In the genomic region with DNA sequence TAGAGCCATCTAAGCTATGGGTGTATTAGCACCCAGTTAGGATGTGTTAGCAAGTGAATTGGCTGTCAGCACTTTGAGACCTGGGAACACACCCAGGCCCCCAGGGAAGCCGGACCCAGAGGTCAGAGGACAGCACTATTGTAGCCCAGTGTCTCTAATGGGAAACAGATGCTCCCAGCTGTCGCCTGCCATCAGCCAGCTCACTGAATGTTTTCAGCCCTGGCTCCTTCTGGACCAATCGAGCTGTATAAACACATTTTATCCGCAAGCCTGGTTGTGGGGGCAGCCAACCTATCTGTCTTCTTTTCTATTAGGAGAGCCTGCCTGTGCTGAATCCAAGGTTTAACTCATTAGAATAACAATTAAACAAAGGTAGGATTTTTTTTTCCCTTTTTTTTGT, we compare ENCODE assay signal across 12 cellular contexts. TPM values are rescaled to one million over a fixed set of nuclear protein-coding genes. Genes with fewer than 3 reads are reported as not detected.
DNase-seq lines count a peak whose midpoint lies in the region; ATAC-seq and TF ChIP-seq lines count a peak whose summit lies in the region.
"Had no signal": no experiment of that assay in that cellular context is flagged by ENCODE, and none has a peak within 500 bp of the region (broad histone marks: within the 10 kb centered on the region; RNA-seq: fewer than 3 reads in every experiment).

No MANE protein-coding gene starts in this region.

- DNase-seq in GM23248, result peak; percentile 39
- peak; percentile 80 for DNase-seq in SK-N-DZ (ENCODE audit: low spot score)
- DNase-seq in left cardiac atrium, result peak; percentile 61
- peak; percentile 44 to 64 for DNase-seq in psoas muscle
- no peak for DNase-seq in HT-29 (ENCODE audit: low spot score)
- no peak for DNase-seq in activated naive CD8-positive, alpha-beta T cell treated with anti-CD3 and anti-CD28 coated beads, Interleukin-2, amount 50 U/mL, for 24 hours
- DNase-seq in naive thymus-derived CD4-positive, alpha-beta T cell, result no peak
- DNase-seq in RWPE1 (ENCODE audit: low spot score), result no peak
- DNase-seq: foreskin melanocyte, KBM-7, pancreas had no signal

- H3K79me2 ChIP-seq in GM23248 (ENCODE audit: insufficient read depth), result no peaks in the 10 kb centered on the region

- CTCF ChIA-PET in naive thymus-derived CD4-positive, alpha-beta T cell (lab: Charles Lee), result no interaction called here
- CTCF ChIA-PET in RWPE1 (lab: Yijun Ruan, JAX), result no interaction called here

- peaks cover 19% of the 10 kb centered on the region for H3K27me3 Mint-ChIP-seq in activated naive CD8-positive, alpha-beta T cell treated with anti-CD3 and anti-CD28 coated beads, Interleukin-2, amount 50 U/mL, for 24 hours
- peaks cover 14 to 43% (median 20%) of the 10 kb centered on the region in 5 donors for H3K27me3 Mint-ChIP-seq in naive thymus-derived CD4-positive, alpha-beta T cell

- H3K27me3 ChIP-seq in GM23248 (replicated peaks; ENCODE audit: insufficient read depth) (no peaks in the 10 kb centered on the region), psoas muscle (ENCODE audit: insufficient read depth in 3 of 3, low read length in 2 of 3) (peaks cover under 1 to 10% (median 2%) of the 10 kb centered on the region in 3 donors)
- no peaks in the 10 kb centered on the region for H3K27me3 ChIP-seq in naive thymus-derived CD4-positive, alpha-beta T cell (ENCODE audit: control insufficient read depth in 2 of 2, insufficient read depth in 2 of 2, low read length in 2 of 2)
- H3K27me3 ChIP-seq: pancreas had no signal

- no peak for TF ChIP-seq CTCF in psoas muscle (IDR thresholded peaks at IDR 0.05)
- no peak for TF ChIP-seq CTCF in RWPE1 (conservative IDR thresholded peaks at IDR 0.05; ENCODE audit: low read depth)

- H3K4me1 ChIP-seq in GM23248 (ENCODE audit: insufficient read depth), result peaks cover 5% of the 10 kb centered on the region; the same call in 1 of the 2 replicates
- no peaks in the 10 kb centered on the region for H3K4me1 ChIP-seq in psoas muscle
- H3K4me1 ChIP-seq in naive thymus-derived CD4-positive, alpha-beta T cell (ENCODE audit: control insufficient read depth in 2 of 2, insufficient read depth in 2 of 2, low read length in 2 of 2), result no peaks in the 10 kb centered on the region
- H3K4me1 ChIP-seq: pancreas had no signal

- no peak overlapping the region for H3K9ac ChIP-seq in GM23248

- no peaks in the 10 kb centered on the region for H4K20me1 ChIP-seq in GM23248 (ENCODE audit: insufficient read depth)

- in situ Hi-C loops in GM23248 (cut with MboI), result no loop called here

- no peak overlapping the region for H2AFZ ChIP-seq in GM23248

- H3K9me3 ChIP-seq in GM23248 (ENCODE audit: low read depth), result no peaks in the 10 kb centered on the region
- no peaks in the 10 kb centered on the region for H3K9me3 ChIP-seq in psoas muscle
- no peaks in the 10 kb centered on the region for H3K9me3 ChIP-seq in naive thymus-derived CD4-positive, alpha-beta T cell (ENCODE audit: control insufficient read depth in 2 of 3, low read length in 3 of 3)
- H3K9me3 ChIP-seq: pancreas had no signal

- H3K9me3 Mint-ChIP-seq in activated naive CD8-positive, alpha-beta T cell treated with anti-CD3 and anti-CD28 coated beads, Interleukin-2, amount 50 U/mL, for 24 hours, result no peaks in the 10 kb centered on the region
- peaks cover 0 to 3% (median 0%) of the 10 kb centered on the region in 11 donors for H3K9me3 Mint-ChIP-seq in naive thymus-derived CD4-positive, alpha-beta T cell
- H3K9me3 Mint-ChIP-seq: stimulated activated naive CD8-positive, alpha-beta T cell treated with anti-CD3 and anti-CD28 coated beads, Interleukin-15, Interleukin-2, amounts not matched to agents 100 ng/mL and 50 ng/mL, for 24 hours had no signal

- H3K27ac ChIP-seq in GM23248, result no peak overlapping the region
- H3K27ac ChIP-seq in psoas muscle, result no peak overlapping the region
- no peak overlapping the region for H3K27ac ChIP-seq in naive thymus-derived CD4-positive, alpha-beta T cell (ENCODE audit: low read depth, low read length)
- no peak overlapping the region for H3K27ac ChIP-seq in RWPE1
- H3K27ac ChIP-seq: pancreas had no signal

- POLR2A ChIA-PET in naive thymus-derived CD4-positive, alpha-beta T cell (lab: Charles Lee), result no interaction called here
- POLR2A ChIA-PET in RWPE1 (lab: Yijun Ruan, JAX; ENCODE audit: low non-redundant PET), result no interaction called here

- no peaks in the 10 kb centered on the region for H3K36me3 ChIP-seq in GM23248 (ENCODE audit: low read depth)
- no peaks in the 10 kb centered on the region for H3K36me3 ChIP-seq in psoas muscle (ENCODE audit: insufficient read depth in 1 of 2, low read depth in 1 of 2)
- no peaks in the 10 kb centered on the region for H3K36me3 ChIP-seq in naive thymus-derived CD4-positive, alpha-beta T cell (ENCODE audit: control insufficient read depth in 2 of 3, insufficient read depth in 3 of 3, low read length in 3 of 3)
- H3K36me3 ChIP-seq: pancreas had no signal

- ATAC-seq in left cardiac atrium, result peak; percentile 92 to 95
- peak in 2 of 4 donors; percentile 30 to 58 for ATAC-seq in psoas muscle
- no peak for ATAC-seq in activated naive CD8-positive, alpha-beta T cell treated with anti-CD3 and anti-CD28 coated beads, Interleukin-2, amount 50 U/mL, for 24 hours
- no peak for ATAC-seq in naive thymus-derived CD4-positive, alpha-beta T cell

- H3K4me1 Mint-ChIP-seq in activated naive CD8-positive, alpha-beta T cell treated with anti-CD3 and anti-CD28 coated beads, Interleukin-2, amount 50 U/mL, for 24 hours, result no peaks in the 10 kb centered on the region
- no peaks in the 10 kb centered on the region for H3K4me1 Mint-ChIP-seq in naive thymus-derived CD4-positive, alpha-beta T cell

- 3 to 6% methylated on average over 4 of the region's 4 CpGs for WGBS in GM23248 (ENCODE audit: low coverage in 1 of 2, low lambda C conversion rate in 2 of 2, missing lambda C conversion rate in 2 of 2), 2 experiments
- WGBS in psoas muscle, 3 donors, result 9 to 14% (median 9%) methylated on average over 4 of the region's 4 CpGs

- H3K36me3 Mint-ChIP-seq in activated naive CD8-positive, alpha-beta T cell treated with anti-CD3 and anti-CD28 coated beads, Interleukin-2, amount 50 U/mL, for 24 hours (ENCODE audit: low read depth), result no peaks in the 10 kb centered on the region
- peaks cover 0 to 4% (median 0%) of the 10 kb centered on the region in 5 donors for H3K36me3 Mint-ChIP-seq in naive thymus-derived CD4-positive, alpha-beta T cell

- H3K4me3 Mint-ChIP-seq in activated naive CD8-positive, alpha-beta T cell treated with anti-CD3 and anti-CD28 coated beads, Interleukin-2, amount 50 U/mL, for 24 hours, result no peak overlapping the region
- no peak overlapping the region for H3K4me3 Mint-ChIP-seq in naive thymus-derived CD4-positive, alpha-beta T cell
- H3K4me3 Mint-ChIP-seq: stimulated activated naive CD8-positive, alpha-beta T cell treated with anti-CD3 and anti-CD28 coated beads, Interleukin-15, Interleukin-2, amounts not matched to agents 100 ng/mL and 50 ng/mL, for 24 hours had no signal

- intact Hi-C loops in left cardiac atrium (cut with DNase I), result no loop called here
- intact Hi-C loops in psoas muscle (cut with DNase I), result no loop called here
- intact Hi-C loops in naive thymus-derived CD4-positive, alpha-beta T cell (cut with micrococcal nuclease), result no loop called here

- H3K27ac Mint-ChIP-seq in activated naive CD8-positive, alpha-beta T cell treated with anti-CD3 and anti-CD28 coated beads, Interleukin-2, amount 50 U/mL, for 24 hours, result no peak overlapping the region
- H3K27ac Mint-ChIP-seq in naive thymus-derived CD4-positive, alpha-beta T cell, result no peak overlapping the region
- H3K27ac Mint-ChIP-seq: stimulated activated naive CD8-positive, alpha-beta T cell treated with anti-CD3 and anti-CD28 coated beads, Interleukin-15, Interleukin-2, amounts not matched to agents 100 ng/mL and 50 ng/mL, for 24 hours had no signal

- H3K9me2 ChIP-seq in GM23248 (ENCODE audit: insufficient read depth), result no peaks in the 10 kb centered on the region

- no peak overlapping the region for H3K4me2 ChIP-seq in GM23248 (ENCODE audit: unreplicated experiment)

- H3F3A ChIP-seq in GM23248 (ENCODE audit: insufficient read depth), result 0 out of 2 replicates have a peak, but pooled peaks cover 5% of the 10 kb centered on the region

- H3K4me3 ChIP-seq in GM23248 (no peak overlapping the region), psoas muscle (no peak overlapping the region)
- no peak overlapping the region for H3K4me3 ChIP-seq in naive thymus-derived CD4-positive, alpha-beta T cell (ENCODE audit: low read length)
- H3K4me3 ChIP-seq: pancreas had no signal

RNA-seq across cellular contexts. Expression of a gene that starts 10.8 kb away (rescaled TPM):
- total RNA-seq in GM23248 (2014; rRNA removed; shearing (Covaris generic)), result 7.6 and 9.5 TPM in 2 replicates
- 7.9 and 8.4 TPM in 2 replicates for polyA plus RNA-seq in GM23248 (2016; fragmentation: Nextera tagmentation; extraction: Ambion mirVana)
- 6.0 and 6.2 TPM in 2 replicates for polyA plus RNA-seq in SK-N-DZ (2014; cell fraction: cytosol; rRNA removed)
- 9.9 and 11.0 TPM in 2 replicates for polyA plus RNA-seq in SK-N-DZ (2014; cell fraction: nucleus; rRNA removed)
- total RNA-seq in left cardiac atrium, result 10 to 100 TPM in 1 of 2 donors, 1 to 10 TPM in 1; 5.7 to 13.8 TPM
- total RNA-seq in psoas muscle, result 1 to 10 TPM; 2.9 to 4.8 (median 3.4) TPM
- 1 to 10 TPM; 1.8 to 3.5 (median 3.2) TPM for polyA plus RNA-seq in psoas muscle
- 9.8 and 12.8 TPM in 2 replicates for total RNA-seq in HT-29 (2014; rRNA removed; shearing (Covaris generic))
- total RNA-seq in naive thymus-derived CD4-positive, alpha-beta T cell, result 10 to 100 TPM; 10.6 to 14.3 (median 13.3) TPM
- polyA plus RNA-seq in naive thymus-derived CD4-positive, alpha-beta T cell, result 10 to 100 TPM; 12.3 to 19.3 TPM

Comparison
In these comparisons a context has a peak if more than half of its experiments do, and no peak if none do; other contexts are left out.
1. DNase-seq: peak in GM23248 (single experiment), SK-N-DZ (single experiment), left cardiac atrium (single experiment) and psoas muscle (2 of 2); none in HT-29 (single experiment), activated naive CD8-positive, alpha-beta T cell treated with anti-CD3 and anti-CD28 coated beads, Interleukin-2, amount 50 U/mL, for 24 hours (single experiment), naive thymus-derived CD4-positive, alpha-beta T cell (0 of 9) and RWPE1 (single experiment).
2. ATAC-seq: peak in left cardiac atrium (2 of 2); none in activated naive CD8-positive, alpha-beta T cell treated with anti-CD3 and anti-CD28 coated beads, Interleukin-2, amount 50 U/mL, for 24 hours (single experiment) and naive thymus-derived CD4-positive, alpha-beta T cell (single experiment).